ENCODE assay signal across 8 cellular contexts in the genomic region with DNA sequence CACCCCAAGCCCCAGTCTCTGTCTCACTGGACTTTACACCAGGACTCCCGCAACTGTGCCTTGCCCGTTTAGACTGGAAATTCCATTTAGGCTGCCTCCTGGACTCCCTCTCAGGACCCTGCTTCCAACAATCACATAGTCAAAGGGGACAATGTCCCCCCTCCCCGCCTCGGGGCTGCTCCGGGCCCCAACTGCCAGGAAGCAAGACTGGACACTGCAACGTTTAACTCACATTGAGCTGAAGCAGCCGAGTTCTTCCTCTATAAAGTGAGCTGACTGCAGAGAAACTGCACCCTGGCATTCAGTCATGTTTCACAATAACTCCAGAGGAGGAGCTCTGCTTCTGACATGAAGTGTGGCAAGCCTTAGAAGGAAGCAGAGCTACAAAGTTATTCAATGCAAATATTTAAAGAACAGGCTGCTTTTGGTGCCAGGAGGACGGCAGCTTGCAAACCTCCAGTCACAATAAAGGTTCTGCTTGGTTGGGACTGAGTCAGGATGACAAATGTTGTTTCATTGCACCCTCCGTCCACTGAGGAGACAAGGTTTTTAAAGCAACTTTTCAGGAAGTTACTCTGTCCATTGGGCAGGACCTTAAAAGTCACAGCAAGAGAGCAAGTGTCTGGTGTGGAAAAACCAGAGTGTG. TPM values are rescaled to one million over a fixed set of nuclear protein-coding genes. Genes with fewer than 3 reads are reported as not detected.
DNase-seq lines count a peak whose midpoint lies in the region; ATAC-seq and TF ChIP-seq lines count a peak whose summit lies in the region.

No MANE protein-coding gene starts in this region.

- H3K4me1 ChIP-seq in adrenal gland (replicated peaks in 1 of 2) (peaks cover 81 to 88% of the 10 kb centered on the region in 2 donors), right atrium auricular region (peaks cover 7 to 79% of the 10 kb centered on the region in 2 donors), skeletal muscle tissue (ENCODE audit: control insufficient read depth in 3 of 3, insufficient read depth in 3 of 3, low read length in 3 of 3) (peaks cover 26 to 53% (median 33%) of the 10 kb centered on the region in 3 donors)

- H3K36me3 Mint-ChIP-seq in activated CD8-positive, alpha-beta memory T cell treated with anti-CD3 and anti-CD28 coated beads, Interleukin-2, amount 10 ng/mL, durations not matched to agents 7 days and 5 days: peaks cover 7% of the 10 kb centered on the region

- TF ChIP-seq POLR2A in adrenal gland (IDR thresholded peaks at IDR 0.05): peak; percentile 32 to 77

- no peak for TF ChIP-seq CTCF in adrenal gland (IDR thresholded peaks at IDR 0.05)
- TF ChIP-seq CTCF in right atrium auricular region (IDR thresholded peaks at IDR 0.05): no peak

- H3K9me3 Mint-ChIP-seq in activated CD8-positive, alpha-beta memory T cell treated with anti-CD3 and anti-CD28 coated beads, Interleukin-2, amount 10 ng/mL, durations not matched to agents 7 days and 5 days (ENCODE audit: low read depth): no peaks in the 10 kb centered on the region

- CTCF ChIA-PET in activated CD8-positive, alpha-beta memory T cell treated with anti-CD3 and anti-CD28 coated beads, Interleukin-2, amount 10 ng/mL, durations not matched to agents 7 days and 5 days (lab: Charles Lee): no interaction called here

- H3K27ac ChIP-seq in adrenal gland (peak overlapping the region; percentile 64 to 94 (median 82)), right atrium auricular region (peak overlapping the region; percentile 67 to 86), skeletal muscle tissue (ENCODE audit: low read depth, low read length) (peak overlapping the region; percentile 49)

- intact Hi-C loops in adrenal gland (cut with DNase I): no loop called here

- H3K9ac ChIP-seq in skeletal muscle tissue (ENCODE audit: low read depth in 1 of 3, low read length in 3 of 3): peak overlapping the region; percentile 41 to 74 (median 57)

- no peak overlapping the region for H3K4me3 Mint-ChIP-seq in activated CD8-positive, alpha-beta memory T cell treated with anti-CD3 and anti-CD28 coated beads, Interleukin-2, amount 10 ng/mL, durations not matched to agents 7 days and 5 days

- H3K36me3 ChIP-seq in adrenal gland (replicated peaks in 1 of 2) (no peaks in the 10 kb centered on the region), right atrium auricular region (no peaks in the 10 kb centered on the region), skeletal muscle tissue (ENCODE audit: control insufficient read depth in 3 of 3, insufficient read depth in 3 of 3, low read length in 3 of 3) (no peaks in the 10 kb centered on the region)

- H3K9me3 ChIP-seq in adrenal gland (replicated peaks in 1 of 3): no peaks in the 10 kb centered on the region
- no peaks in the 10 kb centered on the region for H3K9me3 ChIP-seq in right atrium auricular region
- no peaks in the 10 kb centered on the region for H3K9me3 ChIP-seq in skeletal muscle tissue (ENCODE audit: control insufficient read depth in 3 of 3, low read length in 3 of 3)

- peak; percentile 23 for DNase-seq in DMS 273 (lab: John Stamatoyannopoulos, UW; ENCODE audit: unreplicated experiment)
- DNase-seq in DMS 273 treated with DMSO at 0.1 percent for 48 hours (lab: John Stamatoyannopoulos, UW): no peak
- peak in 6 of 7 donors; percentile 66 to 82 (median 74) for DNase-seq in adrenal gland
- peak; percentile 76 for DNase-seq in right atrium auricular region (ENCODE audit: low spot score)
- no peak for DNase-seq in activated CD8-positive, alpha-beta memory T cell treated with anti-CD3 and anti-CD28 coated beads, Interleukin-2, amount 10 ng/mL, durations not matched to agents 7 days and 5 days
- no peak for DNase-seq in stimulated activated CD4-positive, alpha-beta T cell treated with anti-CD3 and anti-CD28 coated beads, Interleukin-15, amount 100 ng/mL, for 24 hours

- H3K27me3 Mint-ChIP-seq in activated CD8-positive, alpha-beta memory T cell treated with anti-CD3 and anti-CD28 coated beads, Interleukin-2, amount 10 ng/mL, durations not matched to agents 7 days and 5 days: no peaks in the 10 kb centered on the region

- no peak overlapping the region for H3K27ac Mint-ChIP-seq in activated CD8-positive, alpha-beta memory T cell treated with anti-CD3 and anti-CD28 coated beads, Interleukin-2, amount 10 ng/mL, durations not matched to agents 7 days and 5 days

- peaks cover 43% of the 10 kb centered on the region for H3K4me1 Mint-ChIP-seq in activated CD8-positive, alpha-beta memory T cell treated with anti-CD3 and anti-CD28 coated beads, Interleukin-2, amount 10 ng/mL, durations not matched to agents 7 days and 5 days

- H3K4me3 ChIP-seq in adrenal gland (peak overlapping the region in 1 of 4 donors; percentile 37), right atrium auricular region (peak overlapping the region in 1 of 2 donors; percentile 20), skeletal muscle tissue (ENCODE audit: low read length in 3 of 3) (peak overlapping the region in 2 of 3 donors; percentile 21 to 36)

- no peak for ATAC-seq in activated CD8-positive, alpha-beta memory T cell treated with anti-CD3 and anti-CD28 coated beads, Interleukin-2, amount 10 ng/mL, durations not matched to agents 7 days and 5 days
- ATAC-seq in GM18861 (IDR thresholded peaks at IDR 0.05; ENCODE audit: unreplicated experiment): no peak

- 6 to 13% (median 10%) methylated on average over 6 to 9 of the region's 9 CpGs for WGBS in adrenal gland, 4 donors

- no peaks in the 10 kb centered on the region for H3K27me3 ChIP-seq in adrenal gland
- no peaks in the 10 kb centered on the region for H3K27me3 ChIP-seq in right atrium auricular region
- H3K27me3 ChIP-seq in skeletal muscle tissue (ENCODE audit: control insufficient read depth in 3 of 3, insufficient read depth in 3 of 3, low read length in 3 of 3): no peaks in the 10 kb centered on the region

RNA-seq across cellular contexts. Expression of a gene that starts 19.9 kb away (rescaled TPM):
- total RNA-seq in adrenal gland: 100 to 1,000 TPM in 6 of 8 donors, 10 to 100 TPM in 2; 77.9 to 186 (median 128) TPM
- polyA plus RNA-seq in adrenal gland: 100 to 1,000 TPM in 1 of 3 donors, 10 to 100 TPM in 2; 29.8 to 152 (median 36.5) TPM
- 10 to 100 TPM; 66.3 to 89.8 TPM for total RNA-seq in right atrium auricular region
- total RNA-seq in skeletal muscle tissue: 20.9 TPM
- 10 to 100 TPM; 32.0 to 39.9 TPM for total RNA-seq in activated CD8-positive, alpha-beta memory T cell treated with anti-CD3 and anti-CD28 coated beads, Interleukin-2, amount 10 ng/mL, durations not matched to agents 7 days and 5 days

Comparison
In these comparisons a context has a peak if more than half of its experiments do, and no peak if none do; other contexts are left out.
1. DNase-seq: peak in DMS 273 (single experiment), adrenal gland (6 of 7) and right atrium auricular region (single experiment); none in DMS 273 treated with DMSO at 0.1 percent for 48 hours (single experiment), activated CD8-positive, alpha-beta memory T cell treated with anti-CD3 and anti-CD28 coated beads, Interleukin-2, amount 10 ng/mL, durations not matched to agents 7 days and 5 days (single experiment) and stimulated activated CD4-positive, alpha-beta T cell treated with anti-CD3 and anti-CD28 coated beads, Interleukin-15, amount 100 ng/mL, for 24 hours (single experiment).
2. Peak in every context shown above with its lines, with median percentiles within 50 percentile points of each other: H3K27ac ChIP-seq.